1 cellular context compared by ENCODE assay signal in the genomic region with DNA sequence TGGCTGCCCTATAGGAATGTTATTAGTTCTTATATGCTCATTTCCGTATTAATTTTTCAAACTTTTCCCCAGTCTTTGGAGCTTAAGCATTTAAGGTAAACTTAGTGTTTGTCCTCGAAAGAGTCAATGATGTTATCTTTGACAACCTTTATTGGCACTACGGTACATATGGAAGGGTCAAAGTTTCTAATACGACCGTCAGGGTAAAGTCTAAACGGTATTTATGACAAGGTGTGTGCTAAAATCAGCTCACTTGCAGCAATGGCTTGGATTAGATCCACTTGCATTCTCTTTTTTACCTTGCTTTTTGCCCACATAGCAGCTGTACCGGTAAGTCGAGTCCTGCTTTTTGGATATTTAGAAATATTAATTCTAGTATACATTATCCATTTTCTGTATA.
TF ChIP-seq lines count a peak whose summit lies in the region.

MEP1A (plus strand) TSS at position 252 of the 400 bp plus-strand sequence; CDS start at position 262, 10 bp downstream.

TF ChIP-seq in HepG2, 621 proteins besides CTCF, POLR2A, EP300 and RAD21 (continued from another document):
- TF ChIP-seq HMGXB3 (CRISPR knock-in tag; IDR thresholded peaks at IDR 0.05; ENCODE audit: borderline replicate concordance) = no peak
- TF ChIP-seq, protein P1, sequence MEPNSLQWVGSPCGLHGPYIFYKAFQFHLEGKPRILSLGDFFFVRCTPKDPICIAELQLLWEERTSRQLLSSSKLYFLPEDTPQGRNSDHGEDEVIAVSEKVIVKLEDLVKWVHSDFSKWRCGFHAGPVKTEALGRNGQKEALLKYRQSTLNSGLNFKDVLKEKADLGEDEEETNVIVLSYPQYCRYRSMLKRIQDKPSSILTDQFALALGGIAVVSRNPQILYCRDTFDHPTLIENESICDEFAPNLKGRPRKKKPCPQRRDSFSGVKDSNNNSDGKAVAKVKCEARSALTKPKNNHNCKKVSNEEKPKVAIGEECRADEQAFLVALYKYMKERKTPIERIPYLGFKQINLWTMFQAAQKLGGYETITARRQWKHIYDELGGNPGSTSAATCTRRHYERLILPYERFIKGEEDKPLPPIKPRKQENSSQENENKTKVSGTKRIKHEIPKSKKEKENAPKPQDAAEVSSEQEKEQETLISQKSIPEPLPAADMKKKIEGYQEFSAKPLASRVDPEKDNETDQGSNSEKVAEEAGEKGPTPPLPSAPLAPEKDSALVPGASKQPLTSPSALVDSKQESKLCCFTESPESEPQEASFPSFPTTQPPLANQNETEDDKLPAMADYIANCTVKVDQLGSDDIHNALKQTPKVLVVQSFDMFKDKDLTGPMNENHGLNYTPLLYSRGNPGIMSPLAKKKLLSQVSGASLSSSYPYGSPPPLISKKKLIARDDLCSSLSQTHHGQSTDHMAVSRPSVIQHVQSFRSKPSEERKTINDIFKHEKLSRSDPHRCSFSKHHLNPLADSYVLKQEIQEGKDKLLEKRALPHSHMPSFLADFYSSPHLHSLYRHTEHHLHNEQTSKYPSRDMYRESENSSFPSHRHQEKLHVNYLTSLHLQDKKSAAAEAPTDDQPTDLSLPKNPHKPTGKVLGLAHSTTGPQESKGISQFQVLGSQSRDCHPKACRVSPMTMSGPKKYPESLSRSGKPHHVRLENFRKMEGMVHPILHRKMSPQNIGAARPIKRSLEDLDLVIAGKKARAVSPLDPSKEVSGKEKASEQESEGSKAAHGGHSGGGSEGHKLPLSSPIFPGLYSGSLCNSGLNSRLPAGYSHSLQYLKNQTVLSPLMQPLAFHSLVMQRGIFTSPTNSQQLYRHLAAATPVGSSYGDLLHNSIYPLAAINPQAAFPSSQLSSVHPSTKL (CRISPR knock-in tag; IDR thresholded peaks at IDR 0.05) = peak; percentile 53
- TF ChIP-seq ZFP36L1 (CRISPR knock-in tag; IDR thresholded peaks at IDR 0.05) = no peak
TF ChIP-seq in HepG2: peak in this region for 31.
